In genomic region chr9:78763424-78763823, GRCh38 we compare ENCODE assay signal across 26 cellular contexts.
DNase-seq lines count a peak whose midpoint lies in the region; ATAC-seq, FAIRE-seq and TF ChIP-seq lines count a peak whose summit lies in the region.
"Had no signal": no experiment of that assay in that cellular context is flagged by ENCODE, and none has a peak within 500 bp of the region (broad histone marks: within the 10 kb centered on the region; RNA-seq: fewer than 3 reads in every experiment).

No MANE protein-coding gene starts in this region.

- DNase-seq in A549 (ENCODE audit: low read depth in 1 of 2, low spot score in 1 of 2) (no peak), RCC 7860 (ENCODE audit: low spot score) (no peak), neural progenitor cell (ENCODE audit: low spot score) (no peak), DMS 273 treated with DMSO at 0.1 percent for 48 hours (lab: John Stamatoyannopoulos, UW) (no peak), WTC11 (ENCODE audit: low spot score) (no peak), mucosa of gallbladder (ENCODE audit: low spot score) (no peak)
- no peak for DNase-seq in stimulated activated naive B cell treated with anti-CD40 and anti-IgM and Interleukin-4, amounts not matched to agents 10 μg/mL and 1 μg/mL and 100 μg/mL, for 72 hours
- DNase-seq: ACHN; BE2C; Caco-2; Calu3; CD4-positive, alpha-beta T cell; CD8-positive, alpha-beta T cell; DMS153; DMS53; DMS79; DND-41; EL; GDM1 had no signal

- H3K4me2 ChIP-seq in A549 (no peak overlapping the region), neural progenitor cell (no peak overlapping the region)

- no peak for TF ChIP-seq POLR2A in A549 (IDR thresholded peaks at IDR 0.05; ENCODE audit: low read length)

- H3K36me3 ChIP-seq in neural progenitor cell = no peaks in the 10 kb centered on the region
- H3K36me3 ChIP-seq: BE2C; BLaER1 treated with 17β-estradiol and CSF1 and Interleukin-3, amounts not matched to agents 10 nM and 100 nM had no signal

- H3K9me3 ChIP-seq in A549 = no peaks in the 10 kb centered on the region
- no peaks in the 10 kb centered on the region for H3K9me3 ChIP-seq in neural progenitor cell (ENCODE audit: low read depth)
- H3K9me3 ChIP-seq: BE2C, Caco-2 had no signal

- peak overlapping the region; percentile 81 for H3K27ac Mint-ChIP-seq in neural progenitor cell
- no peak overlapping the region for H3K27ac Mint-ChIP-seq in stimulated activated naive B cell treated with anti-CD40 and anti-IgM and Interleukin-4, amounts not matched to agents 10 μg/mL and 1 μg/mL and 100 μg/mL, for 72 hours
- no peak overlapping the region for H3K27ac Mint-ChIP-seq in WTC11
- H3K27ac Mint-ChIP-seq: CD4-positive, alpha-beta T cell; CD8-positive, alpha-beta T cell had no signal

- H3K79me2 ChIP-seq in neural progenitor cell (ENCODE audit: low read depth) = no peaks in the 10 kb centered on the region

- FAIRE-seq in A549 (lab: Jason Lieb, UNC) (peak; percentile 39), RCC 7860 (lab: Jason Lieb, UNC) (peak; percentile 25)
- FAIRE-seq: D721Med, GM12878, GM12892, GM19239 had no signal

- no peak for TF ChIP-seq CTCF in A549 (IDR thresholded peaks at IDR 0.05)
- TF ChIP-seq CTCF in neural progenitor cell (IDR thresholded peaks at IDR 0.05) = no peak
- no peak for TF ChIP-seq CTCF in WTC11 (IDR thresholded peaks at IDR 0.05)

- H3K36me3 Mint-ChIP-seq in neural progenitor cell (no peaks in the 10 kb centered on the region), WTC11 (no peaks in the 10 kb centered on the region)
- peaks cover 9% of the 10 kb centered on the region in 2 donors for H3K36me3 Mint-ChIP-seq in stimulated activated naive B cell treated with anti-CD40 and anti-IgM and Interleukin-4, amounts not matched to agents 10 μg/mL and 1 μg/mL and 100 μg/mL, for 72 hours
- H3K36me3 Mint-ChIP-seq: CD8-positive, alpha-beta T cell had no signal

- H3K27ac ChIP-seq in A549 (no peak overlapping the region), neural progenitor cell (no peak overlapping the region)
- H3K27ac ChIP-seq: 22Rv1; BLaER1 treated with 17β-estradiol and CSF1 and Interleukin-3, amounts not matched to agents 10 nM and 100 nM; C4-2B had no signal

- no peak overlapping the region for H2AFZ ChIP-seq in neural progenitor cell (replicated peaks)

- TF ChIP-seq RAD21 in A549 (conservative IDR thresholded peaks at IDR 0.05 in 1 of 2, IDR thresholded peaks at IDR 0.05 in 1 of 2) = no peak

- H3K4me1 Mint-ChIP-seq in neural progenitor cell (peaks cover 13% of the 10 kb centered on the region), WTC11 (peaks cover 7% of the 10 kb centered on the region)
- peaks cover 5 to 13% of the 10 kb centered on the region in 2 donors for H3K4me1 Mint-ChIP-seq in stimulated activated naive B cell treated with anti-CD40 and anti-IgM and Interleukin-4, amounts not matched to agents 10 μg/mL and 1 μg/mL and 100 μg/mL, for 72 hours

- TF ChIP-seq EP300 in A549 (IDR thresholded peaks at IDR 0.05) = no peak

- H3K4me1 ChIP-seq in A549 (no peaks in the 10 kb centered on the region), neural progenitor cell (peaks cover 17% of the 10 kb centered on the region)
- H3K4me1 ChIP-seq: BE2C, Caco-2 had no signal

- 91% methylated on average over 4 of the region's 4 CpGs for WGBS in A549 (ENCODE audit: missing lambda C conversion rate)

- ATAC-seq in A549 (no peak), WTC11 (no peak)
- peak; percentile 56 to 59 for ATAC-seq in stimulated activated naive B cell treated with anti-CD40 and anti-IgM and Interleukin-4, amounts not matched to agents 10 μg/mL and 1 μg/mL and 100 μg/mL, for 72 hours (replicated peaks)
- ATAC-seq: CD8-positive, alpha-beta T cell; GM12878 had no signal

- CTCF ChIA-PET in A549 (lab: Yijun Ruan, JAX) (no interaction called here), WTC11 (lab: Charles Lee) (no interaction called here)

- H3K4me3 ChIP-seq in A549 (no peak overlapping the region), neural progenitor cell (no peak overlapping the region)
- H3K4me3 ChIP-seq: BLaER1 treated with 17β-estradiol and CSF1 and Interleukin-3, amounts not matched to agents 10 nM and 100 nM; GM12878 had no signal

- no peak overlapping the region for H3K9ac ChIP-seq in neural progenitor cell
- H3K9ac ChIP-seq: BLaER1 treated with 17β-estradiol and CSF1 and Interleukin-3, amounts not matched to agents 10 nM and 100 nM had no signal

- no peaks in the 10 kb centered on the region for H3F3A ChIP-seq in neural progenitor cell (ENCODE audit: low read depth)

- peaks cover 5% of the 10 kb centered on the region for H3K9me3 Mint-ChIP-seq in neural progenitor cell
- H3K9me3 Mint-ChIP-seq in stimulated activated naive B cell treated with anti-CD40 and anti-IgM and Interleukin-4, amounts not matched to agents 10 μg/mL and 1 μg/mL and 100 μg/mL, for 72 hours = peaks cover 11 to 12% of the 10 kb centered on the region in 2 donors
- no peaks in the 10 kb centered on the region for H3K9me3 Mint-ChIP-seq in WTC11
- H3K9me3 Mint-ChIP-seq: CD4-positive, alpha-beta T cell; CD8-positive, alpha-beta T cell had no signal

- H3K27me3 Mint-ChIP-seq in neural progenitor cell (ENCODE audit: insufficient read depth, low read depth) (peaks cover 6% of the 10 kb centered on the region), WTC11 (ENCODE audit: low read depth) (peaks cover 11% of the 10 kb centered on the region)
- peaks cover 4 to 6% of the 10 kb centered on the region in 2 donors for H3K27me3 Mint-ChIP-seq in stimulated activated naive B cell treated with anti-CD40 and anti-IgM and Interleukin-4, amounts not matched to agents 10 μg/mL and 1 μg/mL and 100 μg/mL, for 72 hours
- H3K27me3 Mint-ChIP-seq: CD4-positive, alpha-beta T cell had no signal

- no peaks in the 10 kb centered on the region for H4K20me1 ChIP-seq in neural progenitor cell (ENCODE audit: low read depth)
- H4K20me1 ChIP-seq: BLaER1 treated with 17β-estradiol and CSF1 and Interleukin-3, amounts not matched to agents 10 nM and 100 nM had no signal

- POLR2A ChIA-PET in A549 (lab: Yijun Ruan, JAX) (no interaction called here), WTC11 (lab: Charles Lee) (no interaction called here)

- H3K27me3 ChIP-seq in neural progenitor cell = no peaks in the 10 kb centered on the region
- H3K27me3 ChIP-seq: BE2C; BLaER1 treated with 17β-estradiol and CSF1 and Interleukin-3, amounts not matched to agents 10 nM and 100 nM had no signal

- H3K4me3 Mint-ChIP-seq in neural progenitor cell = no peak overlapping the region
- H3K4me3 Mint-ChIP-seq in stimulated activated naive B cell treated with anti-CD40 and anti-IgM and Interleukin-4, amounts not matched to agents 10 μg/mL and 1 μg/mL and 100 μg/mL, for 72 hours = no peak overlapping the region
- no peak overlapping the region for H3K4me3 Mint-ChIP-seq in WTC11
- H3K4me3 Mint-ChIP-seq: CD4-positive, alpha-beta T cell; CD8-positive, alpha-beta T cell had no signal

TF ChIP-seq in A549, 52 proteins besides CTCF, POLR2A, EP300 and RAD21 (continues in another document):
- TF ChIP-seq, protein P1, sequence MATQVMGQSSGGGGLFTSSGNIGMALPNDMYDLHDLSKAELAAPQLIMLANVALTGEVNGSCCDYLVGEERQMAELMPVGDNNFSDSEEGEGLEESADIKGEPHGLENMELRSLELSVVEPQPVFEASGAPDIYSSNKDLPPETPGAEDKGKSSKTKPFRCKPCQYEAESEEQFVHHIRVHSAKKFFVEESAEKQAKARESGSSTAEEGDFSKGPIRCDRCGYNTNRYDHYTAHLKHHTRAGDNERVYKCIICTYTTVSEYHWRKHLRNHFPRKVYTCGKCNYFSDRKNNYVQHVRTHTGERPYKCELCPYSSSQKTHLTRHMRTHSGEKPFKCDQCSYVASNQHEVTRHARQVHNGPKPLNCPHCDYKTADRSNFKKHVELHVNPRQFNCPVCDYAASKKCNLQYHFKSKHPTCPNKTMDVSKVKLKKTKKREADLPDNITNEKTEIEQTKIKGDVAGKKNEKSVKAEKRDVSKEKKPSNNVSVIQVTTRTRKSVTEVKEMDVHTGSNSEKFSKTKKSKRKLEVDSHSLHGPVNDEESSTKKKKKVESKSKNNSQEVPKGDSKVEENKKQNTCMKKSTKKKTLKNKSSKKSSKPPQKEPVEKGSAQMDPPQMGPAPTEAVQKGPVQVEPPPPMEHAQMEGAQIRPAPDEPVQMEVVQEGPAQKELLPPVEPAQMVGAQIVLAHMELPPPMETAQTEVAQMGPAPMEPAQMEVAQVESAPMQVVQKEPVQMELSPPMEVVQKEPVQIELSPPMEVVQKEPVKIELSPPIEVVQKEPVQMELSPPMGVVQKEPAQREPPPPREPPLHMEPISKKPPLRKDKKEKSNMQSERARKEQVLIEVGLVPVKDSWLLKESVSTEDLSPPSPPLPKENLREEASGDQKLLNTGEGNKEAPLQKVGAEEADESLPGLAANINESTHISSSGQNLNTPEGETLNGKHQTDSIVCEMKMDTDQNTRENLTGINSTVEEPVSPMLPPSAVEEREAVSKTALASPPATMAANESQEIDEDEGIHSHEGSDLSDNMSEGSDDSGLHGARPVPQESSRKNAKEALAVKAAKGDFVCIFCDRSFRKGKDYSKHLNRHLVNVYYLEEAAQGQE (IDR thresholded peaks at IDR 0.05) = no peak
- no peak for TF ChIP-seq CHD2 (IDR thresholded peaks at IDR 0.05; ENCODE audit: low read length, partially characterized antibody)
- TF ChIP-seq HOXA7 (CRISPR knock-in tag; IDR thresholded peaks at IDR 0.05) = no peak

Comparison
In these comparisons a context has a peak if more than half of its experiments do, and no peak if none do; other contexts are left out.
1. ATAC-seq: peak in stimulated activated naive B cell treated with anti-CD40 and anti-IgM and Interleukin-4, amounts not matched to agents 10 μg/mL and 1 μg/mL and 100 μg/mL, for 72 hours (2 of 2); none in A549 (0 of 2) and WTC11 (single experiment).